Comparison of ENCODE assay signal across 8 cellular contexts in genomic region chr10:67306588-67307205, GRCh38.
DNase-seq lines count a peak whose midpoint lies in the region; ATAC-seq and TF ChIP-seq lines count a peak whose summit lies in the region.

No MANE protein-coding gene starts in this region.

- DNase-seq in A172 (ENCODE audit: low spot score) (peak; percentile 32), GM13976 (ENCODE audit: low spot score) (peak; percentile 44), OCI-M1 (lab: John Stamatoyannopoulos, UW) (peak; percentile 72), glomerular visceral epithelial cell (ENCODE audit: extremely low spot score) (peak; percentile 33), anterior cingulate cortex (lab: John Stamatoyannopoulos, UW) (no peak), nucleus accumbens (lab: John Stamatoyannopoulos, UW) (no peak)
- no peak for DNase-seq in naive thymus-derived CD4-positive, alpha-beta T cell

- intact Hi-C loops in naive thymus-derived CD4-positive, alpha-beta T cell (cut with micrococcal nuclease), result loop anchor here in 1 of 2 donors (10.0 kb wide), 2 partner anchors 218 to 478 kb away; no protein-coding TSS in a partner anchor

- TF ChIP-seq CTCF in GM13976 (IDR thresholded peaks at IDR 0.05; ENCODE audit: borderline replicate concordance, control extremely low read depth, extremely low read depth, insufficient read depth, missing control alignments), result no peak

- H3K27ac Mint-ChIP-seq in naive thymus-derived CD4-positive, alpha-beta T cell, result no peak overlapping the region

- peaks cover 0 to 24% (median 7%) of the 10 kb centered on the region in 11 donors for H3K9me3 Mint-ChIP-seq in naive thymus-derived CD4-positive, alpha-beta T cell

- no peaks in the 10 kb centered on the region for H3K36me3 ChIP-seq in naive thymus-derived CD4-positive, alpha-beta T cell (ENCODE audit: control insufficient read depth in 2 of 3, insufficient read depth in 3 of 3, low read length in 3 of 3)

- no peaks in the 10 kb centered on the region for H3K9me3 ChIP-seq in naive thymus-derived CD4-positive, alpha-beta T cell (ENCODE audit: control insufficient read depth in 2 of 3, low read length in 3 of 3)

- no peaks in the 10 kb centered on the region for H3K27me3 ChIP-seq in naive thymus-derived CD4-positive, alpha-beta T cell (ENCODE audit: control insufficient read depth in 2 of 2, insufficient read depth in 2 of 2, low read length in 2 of 2)

- CTCF ChIA-PET in naive thymus-derived CD4-positive, alpha-beta T cell (lab: Charles Lee), result no interaction called here

- no peaks in the 10 kb centered on the region for H3K36me3 Mint-ChIP-seq in naive thymus-derived CD4-positive, alpha-beta T cell

- H3K4me3 ChIP-seq in naive thymus-derived CD4-positive, alpha-beta T cell (ENCODE audit: low read length), result no peak overlapping the region

- no peak overlapping the region for H3K27ac ChIP-seq in naive thymus-derived CD4-positive, alpha-beta T cell (ENCODE audit: low read depth, low read length)

- H3K27me3 Mint-ChIP-seq in naive thymus-derived CD4-positive, alpha-beta T cell, result peaks cover 0 to 3% (median 0%) of the 10 kb centered on the region in 5 donors

- H3K4me1 Mint-ChIP-seq in naive thymus-derived CD4-positive, alpha-beta T cell, result no peaks in the 10 kb centered on the region

- no peak for ATAC-seq in HG03520 (IDR thresholded peaks at IDR 0.05; ENCODE audit: unreplicated experiment)
- no peak for ATAC-seq in naive thymus-derived CD4-positive, alpha-beta T cell

- in situ Hi-C loops in GM13976 (cut with MboI; ENCODE audit: low sequenced_read_pairs, unreplicated experiment), result no loop called here

- H3K4me3 Mint-ChIP-seq in naive thymus-derived CD4-positive, alpha-beta T cell, result no peak overlapping the region

- POLR2A ChIA-PET in naive thymus-derived CD4-positive, alpha-beta T cell (lab: Charles Lee), result no interaction called here

- no peaks in the 10 kb centered on the region for H3K4me1 ChIP-seq in naive thymus-derived CD4-positive, alpha-beta T cell (ENCODE audit: control insufficient read depth in 2 of 2, insufficient read depth in 2 of 2, low read length in 2 of 2)

Comparison
In these comparisons a context has a peak if more than half of its experiments do, and no peak if none do; other contexts are left out.
1. DNase-seq: peak in A172 (single experiment), GM13976 (single experiment), OCI-M1 (single experiment) and glomerular visceral epithelial cell (single experiment); none in anterior cingulate cortex (0 of 58), nucleus accumbens (0 of 56) and naive thymus-derived CD4-positive, alpha-beta T cell (0 of 9).